Comparison of ENCODE assay signal across 24 cellular contexts in genomic region chr5:124870070-124870469, GRCh38.
"Had no signal": no experiment of that assay in that cellular context is flagged by ENCODE, and none has a peak within 500 bp of the region (broad histone marks: within the 10 kb centered on the region; RNA-seq: fewer than 3 reads in every experiment).

No MANE protein-coding gene starts in this region.

- H3K27ac Mint-ChIP-seq: activated CD4-positive, alpha-beta memory T cell treated with anti-CD3 and anti-CD28 coated beads for 36 hours; activated naive CD4-positive, alpha-beta T cell treated with anti-CD3 and anti-CD28 coated beads for 36 hours; activated naive CD8-positive, alpha-beta T cell treated with anti-CD3 and anti-CD28 coated beads, Interleukin-2, amount 10 ng/mL, durations not matched to agents 7 days and 5 days; dendritic cell treated with granulocyte-macrophage colony-stimulating factor and Interleukin-4, amounts not matched to agents 40 ng/mL and 50 ng/mL, for 4 days; nephron progenitor cell; stimulated activated effector memory CD8-positive, alpha-beta T cell treated with anti-CD3 and anti-CD28 coated beads, Interleukin-12 subunit alpha, Interleukin-12 subunit beta, amount 100 ng/mL, for 72 hours; T-helper 17 cell; type B pancreatic cell had no signal

- H3K36me3 ChIP-seq: cardiac muscle cell, gastrocnemius medialis, pancreas had no signal

- H3K9me3 Mint-ChIP-seq: activated CD4-positive, alpha-beta memory T cell treated with anti-CD3 and anti-CD28 coated beads for 36 hours; dendritic cell treated with granulocyte-macrophage colony-stimulating factor and Interleukin-4, amounts not matched to agents 40 ng/mL and 50 ng/mL, for 4 days had no signal

- H3K27ac ChIP-seq: gastrocnemius medialis, pancreas, psoas muscle, testis had no signal

- H3K4me3 ChIP-seq: cardiac muscle cell, gastrocnemius medialis, mucosa of descending colon, pancreas, psoas muscle, testis had no signal

- H3K4me1 Mint-ChIP-seq: stimulated activated effector memory CD8-positive, alpha-beta T cell treated with anti-CD3 and anti-CD28 coated beads, Interleukin-12 subunit alpha, Interleukin-12 subunit beta, amount 100 ng/mL, for 72 hours; T-helper 17 cell had no signal

- H3K27me3 ChIP-seq: cardiac muscle cell, gastrocnemius medialis, pancreas, testis had no signal

- H3K9me3 ChIP-seq: gastrocnemius medialis, mucosa of descending colon, pancreas, psoas muscle, testis had no signal

- H3K36me3 Mint-ChIP-seq: activated CD4-positive, alpha-beta memory T cell treated with anti-CD3 and anti-CD28 coated beads for 36 hours; activated naive CD8-positive, alpha-beta T cell treated with anti-CD3 and anti-CD28 coated beads, Interleukin-2, amount 10 ng/mL, durations not matched to agents 7 days and 5 days; stimulated activated effector memory CD8-positive, alpha-beta T cell treated with anti-CD3 and anti-CD28 coated beads, Interleukin-12 subunit alpha, Interleukin-12 subunit beta, amount 100 ng/mL, for 72 hours; type B pancreatic cell had no signal

- DNase-seq: activated CD4-positive, alpha-beta memory T cell treated with anti-CD3 and anti-CD28 coated beads for 36 hours; activated CD4-positive, alpha-beta T cell treated with anti-CD3 and anti-CD28 coated beads for 48 hours; activated effector memory CD4-positive, alpha-beta T cell treated with Interleukin-2 at 50 U/mL for 16 hours; activated naive CD4-positive, alpha-beta T cell treated with anti-CD3 and anti-CD28 coated beads for 36 hours; activated naive CD8-positive, alpha-beta T cell treated with anti-CD3 and anti-CD28 coated beads, Interleukin-2, amount 10 ng/mL, durations not matched to agents 7 days and 5 days; activated T-cell treated with anti-CD3 and anti-CD28 coated beads, Interleukin-2, amount 50 U/mL, for 48 hours; effector CD4-positive, alpha-beta T cell; gastrocnemius medialis; head of caudate nucleus; hypothalamus; mesenchymal stem cell; mucosa of descending colon; nephron progenitor cell; pancreas; psoas muscle; right cardiac atrium; stimulated activated CD4-positive, alpha-beta T cell treated with anti-CD3 and anti-CD28 coated beads, Interleukin-2, amount 100 ng/mL, for 24 hours; SW 1271; T-helper 17 cell; testis had no signal

- H3K27me3 Mint-ChIP-seq: activated CD4-positive, alpha-beta memory T cell treated with anti-CD3 and anti-CD28 coated beads for 36 hours; T-helper 17 cell; type B pancreatic cell had no signal

- H3K4me3 Mint-ChIP-seq: activated CD4-positive, alpha-beta memory T cell treated with anti-CD3 and anti-CD28 coated beads for 36 hours; activated naive CD4-positive, alpha-beta T cell treated with anti-CD3 and anti-CD28 coated beads for 36 hours; activated naive CD8-positive, alpha-beta T cell treated with anti-CD3 and anti-CD28 coated beads, Interleukin-2, amount 10 ng/mL, durations not matched to agents 7 days and 5 days; dendritic cell treated with granulocyte-macrophage colony-stimulating factor and Interleukin-4, amounts not matched to agents 40 ng/mL and 50 ng/mL, for 4 days; nephron progenitor cell; stimulated activated effector memory CD8-positive, alpha-beta T cell treated with anti-CD3 and anti-CD28 coated beads, Interleukin-12 subunit alpha, Interleukin-12 subunit beta, amount 100 ng/mL, for 72 hours; T-helper 17 cell; type B pancreatic cell had no signal

- ATAC-seq: gastrocnemius medialis; mucosa of descending colon; stimulated activated effector memory CD8-positive, alpha-beta T cell treated with anti-CD3 and anti-CD28 coated beads, Interleukin-12 subunit alpha, Interleukin-12 subunit beta, amount 100 ng/mL, for 72 hours; T-helper 17 cell had no signal
